ENCODE assay signal across 36 cellular contexts in genomic region chr22:43425976-43426785, GRCh38. TPM values are rescaled to one million over a fixed set of nuclear protein-coding genes. Genes with fewer than 3 reads are reported as not detected.
"Had no signal": no experiment of that assay in that cellular context is flagged by ENCODE, and none has a peak within 500 bp of the region (broad histone marks: within the 10 kb centered on the region; RNA-seq: fewer than 3 reads in every experiment).

No MANE protein-coding gene starts in this region.

- H3K4me1 Mint-ChIP-seq: activated CD4-positive, alpha-beta T cell treated with anti-CD3 and anti-CD28 coated beads, Interleukin-2, amount 10 ng/mL, durations not matched to agents 24 days and 14 days; activated naive CD8-positive, alpha-beta T cell treated with anti-CD3 and anti-CD28 coated beads, Interleukin-2, amount 10 ng/mL, durations not matched to agents 7 days and 5 days had no signal

- DNase-seq: activated CD4-positive, alpha-beta memory T cell treated with anti-CD3 and anti-CD28 coated beads for 36 hours; activated CD4-positive, alpha-beta T cell treated with anti-CD3 and anti-CD28 coated beads, Interleukin-2, amount 10 ng/mL, durations not matched to agents 24 days and 14 days; activated CD8-positive, alpha-beta memory T cell treated with anti-CD3 and anti-CD28 coated beads, Interleukin-2, amount 50 U/mL, for 4 hours; activated effector memory CD4-positive, alpha-beta T cell treated with anti-CD3 and anti-CD28 coated beads, Interleukin-2, amount 50 U/mL, for 16 hours; activated naive CD4-positive, alpha-beta T cell treated with anti-CD3 and anti-CD28 coated beads for 36 hours; activated naive CD8-positive, alpha-beta T cell treated with anti-CD3 and anti-CD28 coated beads, Interleukin-2, amount 10 ng/mL, durations not matched to agents 7 days and 5 days; activated T-cell treated with anti-CD3 and anti-CD28 coated beads, Interleukin-2, amount 50 U/mL, for 1 hour; brain microvascular endothelial cell; effector CD4-positive, alpha-beta T cell; foreskin keratinocyte; heart right ventricle; kidney glomerular epithelial cell; stimulated activated CD4-positive, alpha-beta T cell treated with anti-CD3 and anti-CD28 coated beads, Interleukin-1b, Interleukin-23, amount 100 ng/mL, for 48 hours; stimulated activated CD4-positive, alpha-beta T cell treated with anti-CD3 and anti-CD28 coated beads, Interleukin-4, amount 100 ng/mL, for 4 hours; stimulated activated naive CD4-positive, alpha-beta T cell; T-helper 1 cell; tibial artery had no signal

- H3K36me3 ChIP-seq: brain microvascular endothelial cell, esophagus muscularis mucosa, heart right ventricle, neutrophil, suprapubic skin, tibial artery had no signal

- H3K4me3 ChIP-seq: esophagus muscularis mucosa, heart right ventricle, mucosa of descending colon, smooth muscle cell, suprapubic skin, tibial artery had no signal

- H3K36me3 Mint-ChIP-seq: activated CD4-positive, alpha-beta memory T cell treated with anti-CD3 and anti-CD28 coated beads for 36 hours; activated naive CD8-positive, alpha-beta T cell treated with anti-CD3 and anti-CD28 coated beads, Interleukin-2, amount 10 ng/mL, durations not matched to agents 7 days and 5 days; natural killer cell treated with Interleukin-12 subunit alpha and Interleukin-12 subunit beta and Interleukin-15 and Interleukin-18, amount 100 ng/mL, for 72 hours had no signal

- H3K27ac Mint-ChIP-seq: activated CD4-positive, alpha-beta memory T cell treated with anti-CD3 and anti-CD28 coated beads for 36 hours; activated CD4-positive, alpha-beta T cell treated with anti-CD3 and anti-CD28 coated beads, Interleukin-2, amount 10 ng/mL, durations not matched to agents 24 days and 14 days; activated naive CD4-positive, alpha-beta T cell treated with anti-CD3 and anti-CD28 coated beads for 36 hours; activated naive CD8-positive, alpha-beta T cell treated with anti-CD3 and anti-CD28 coated beads, Interleukin-2, amount 10 ng/mL, durations not matched to agents 7 days and 5 days; activated T-helper 1 cell treated with anti-CD3 and anti-CD28 coated beads, Interleukin-12 subunit alpha, Interleukin-12 subunit beta, Interleukin-2, Interleukin-4 antibody, amounts not matched to agents 30 ng/mL and 10 ng/mL and 1 ng/mL, durations not matched to agents 14 hours and 24 hours and 36 hours; dendritic cell treated with granulocyte-macrophage colony-stimulating factor and Interleukin-4, amounts not matched to agents 40 ng/mL and 50 ng/mL, for 4 days; natural killer cell treated with Interleukin-12 subunit alpha and Interleukin-12 subunit beta and Interleukin-15 and Interleukin-18, amount 100 ng/mL, for 72 hours; progenitor cell of endocrine pancreas; T-helper 2 cell treated with Interferon-gamma antibody and Interleukin-4, amounts not matched to agents 5 μg/mL and 100 μg/mL, for 36 hours had no signal

- H3K4me1 ChIP-seq: foreskin keratinocyte, heart right ventricle, suprapubic skin, tibial artery had no signal

- H3K9me3 ChIP-seq: esophagus muscularis mucosa, heart right ventricle, mucosa of descending colon, neutrophil, suprapubic skin, tibial artery had no signal

- H3K4me2 ChIP-seq: smooth muscle cell had no signal

- H3K27ac ChIP-seq: brain microvascular endothelial cell, esophagus muscularis mucosa, foreskin keratinocyte, heart right ventricle, neutrophil, suprapubic skin, tibial artery had no signal

- ATAC-seq: activated CD4-positive, CD25-positive, alpha-beta regulatory T cell treated with anti-CD3 and anti-CD28 coated beads, Interleukin-2, amount 50 U/mL, for 24 hours; foreskin keratinocyte; heart right ventricle; left lobe of liver; mucosa of descending colon; natural killer cell treated with Interleukin-12 subunit alpha and Interleukin-12 subunit beta and Interleukin-15 and Interleukin-18, amount 100 ng/mL, for 72 hours had no signal

- H3K27me3 ChIP-seq: brain microvascular endothelial cell had no signal

- H3K9me3 Mint-ChIP-seq: activated CD4-positive, alpha-beta memory T cell treated with anti-CD3 and anti-CD28 coated beads for 36 hours; activated CD4-positive, alpha-beta T cell treated with anti-CD3 and anti-CD28 coated beads, Interleukin-2, amount 10 ng/mL, durations not matched to agents 24 days and 14 days; activated naive CD4-positive, alpha-beta T cell treated with anti-CD3 and anti-CD28 coated beads for 36 hours; activated naive CD8-positive, alpha-beta T cell treated with anti-CD3 and anti-CD28 coated beads, Interleukin-2, amount 10 ng/mL, durations not matched to agents 7 days and 5 days; activated T-helper 1 cell treated with anti-CD3 and anti-CD28 coated beads, Interleukin-12 subunit alpha, Interleukin-12 subunit beta, Interleukin-2, Interleukin-4 antibody, amounts not matched to agents 30 ng/mL and 10 ng/mL and 1 ng/mL, durations not matched to agents 14 hours and 24 hours and 36 hours; dendritic cell treated with granulocyte-macrophage colony-stimulating factor and Interleukin-4, amounts not matched to agents 40 ng/mL and 50 ng/mL, for 4 days; natural killer cell treated with Interleukin-12 subunit alpha and Interleukin-12 subunit beta and Interleukin-15 and Interleukin-18, amount 100 ng/mL, for 72 hours; T-helper 2 cell treated with Interferon-gamma antibody and Interleukin-4, amounts not matched to agents 5 μg/mL and 100 μg/mL, for 36 hours had no signal

- H3K4me3 Mint-ChIP-seq: activated CD4-positive, alpha-beta memory T cell treated with anti-CD3 and anti-CD28 coated beads for 36 hours; activated CD4-positive, alpha-beta T cell treated with anti-CD3 and anti-CD28 coated beads, Interleukin-2, amount 10 ng/mL, durations not matched to agents 24 days and 14 days; activated naive CD4-positive, alpha-beta T cell treated with anti-CD3 and anti-CD28 coated beads for 36 hours; activated naive CD8-positive, alpha-beta T cell treated with anti-CD3 and anti-CD28 coated beads, Interleukin-2, amount 10 ng/mL, durations not matched to agents 7 days and 5 days; activated T-helper 1 cell treated with anti-CD3 and anti-CD28 coated beads, Interleukin-12 subunit alpha, Interleukin-12 subunit beta, Interleukin-2, Interleukin-4 antibody, amounts not matched to agents 30 ng/mL and 10 ng/mL and 1 ng/mL, durations not matched to agents 14 hours and 24 hours and 36 hours; dendritic cell treated with granulocyte-macrophage colony-stimulating factor and Interleukin-4, amounts not matched to agents 40 ng/mL and 50 ng/mL, for 4 days; natural killer cell treated with Interleukin-12 subunit alpha and Interleukin-12 subunit beta and Interleukin-15 and Interleukin-18, amount 100 ng/mL, for 72 hours; T-helper 2 cell treated with Interferon-gamma antibody and Interleukin-4, amounts not matched to agents 5 μg/mL and 100 μg/mL, for 36 hours had no signal

RNA-seq across cellular contexts. Expression of gene MPPED1, which starts 14.4 kb away (rescaled TPM):
- total RNA-seq: activated CD4-positive, alpha-beta memory T cell treated with anti-CD3 and anti-CD28 coated beads for 36 hours; activated CD4-positive, alpha-beta T cell treated with anti-CD3 and anti-CD28 coated beads, Interleukin-2, amount 10 ng/mL, durations not matched to agents 24 days and 14 days; activated CD8-positive, alpha-beta memory T cell treated with anti-CD3 and anti-CD28 coated beads for 36 hours; activated naive CD4-positive, alpha-beta T cell treated with anti-CD3 and anti-CD28 coated beads for 36 hours; activated naive CD8-positive, alpha-beta T cell treated with anti-CD3 and anti-CD28 coated beads, Interleukin-2, amount 10 ng/mL, durations not matched to agents 7 days and 5 days; activated T-helper 1 cell treated with anti-CD3 and anti-CD28 coated beads, Interleukin-12 subunit alpha, Interleukin-12 subunit beta, Interleukin-2, Interleukin-4 antibody, amounts not matched to agents 30 ng/mL and 10 ng/mL and 1 ng/mL, durations not matched to agents 14 hours and 24 hours and 36 hours; astrocyte; cardiac septum; esophagus muscularis mucosa; foreskin keratinocyte; heart right ventricle; mesenteric fat pad; myocyte; natural killer cell treated with Interleukin-12 subunit alpha and Interleukin-12 subunit beta and Interleukin-15 and Interleukin-18, amount 100 ng/mL, for 72 hours; osteocyte; renal cortical epithelial cell; smooth muscle cell had no signal
- polyA plus RNA-seq: foreskin keratinocyte, smooth muscle cell had no signal
